1 cellular context compared by ENCODE assay signal in the genomic region with DNA sequence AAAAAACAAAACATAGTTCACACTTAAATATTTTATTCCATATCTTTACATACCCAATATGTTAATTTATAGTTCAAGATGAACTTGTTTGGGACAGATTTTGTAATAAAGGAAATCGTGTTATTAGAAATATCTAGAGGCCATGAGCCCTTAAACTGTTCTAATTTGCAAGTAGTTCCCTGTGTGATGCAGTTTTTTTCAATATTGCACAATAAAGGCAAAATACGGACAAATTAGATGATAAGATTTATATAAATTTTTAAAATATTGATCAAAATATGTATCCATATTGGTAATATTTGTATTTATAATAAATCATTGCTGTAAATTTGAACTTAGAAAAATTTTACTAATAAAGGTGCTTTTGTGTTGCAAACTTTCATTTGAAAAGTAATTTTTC.
TF ChIP-seq lines count a peak whose summit lies in the region.

No MANE protein-coding gene starts in this region.

TF ChIP-seq in K562, 482 proteins besides CTCF, POLR2A, EP300 and RAD21:
- peak; percentile 67 for TF ChIP-seq CEBPB (tag; IDR thresholded peaks at IDR 0.05)
- no peak for TF ChIP-seq CEBPG (CRISPR knock-in tag; IDR thresholded peaks at IDR 0.05)
- TF ChIP-seq CEBPG (tag; conservative IDR thresholded peaks at IDR 0.05 in 1 of 2, IDR thresholded peaks at IDR 0.05 in 1 of 2), result peak; percentile 25 to 85; a peak in 2 of 4 replicates
- no peak for TF ChIP-seq NCOA4 (IDR thresholded peaks at IDR 0.05; ENCODE audit: partially characterized antibody)
- TF ChIP-seq TEAD4 (IDR thresholded peaks at IDR 0.05; ENCODE audit: low read length), result no peak
- TF ChIP-seq TEAD4 (CRISPR knock-in tag; IDR thresholded peaks at IDR 0.05; ENCODE audit: borderline replicate concordance), result no peak
TF ChIP-seq in K562: peak in this region for 2.
